ENCODE assay signal across 17 cellular contexts in genomic region chr14:89640141-89640540, GRCh38.
DNase-seq lines count a peak whose midpoint lies in the region; ATAC-seq and TF ChIP-seq lines count a peak whose summit lies in the region.
"Had no signal": no experiment of that assay in that cellular context is flagged by ENCODE, and none has a peak within 500 bp of the region (broad histone marks: within the 10 kb centered on the region; RNA-seq: fewer than 3 reads in every experiment).

No MANE protein-coding gene starts in this region.

- DNase-seq in activated naive CD4-positive, alpha-beta T cell (lab: John Stamatoyannopoulos, UW): no peak
- DNase-seq in activated B cell treated with CpG ODN at 0.5 μM for 24 hours (no peak), fibroblast of peridontal ligament (ENCODE audit: extremely low read depth) (peak; percentile 12), SJCRH30 (no peak), GOT3 (lab: John Stamatoyannopoulos, UW) (no peak), DMS79 treated with DMSO at 0.1 percent for 48 hours (lab: John Stamatoyannopoulos, UW) (no peak)
- DNase-seq in stimulated activated naive CD8-positive, alpha-beta T cell treated with anti-CD3 and anti-CD28 coated beads, Interleukin-15, amount 100 ng/mL, for 72 hours: no peak
- DNase-seq: activated CD4-positive, CD25-positive, alpha-beta regulatory T cell treated with anti-CD3 and anti-CD28 coated beads, Interleukin-2, amount 50 U/mL, for 72 hours; Calu3; left colon; midbrain; MM.1S; NCI-H1694; substantia nigra had no signal

- no peak overlapping the region for H3K27ac ChIP-seq in SJCRH30
- H3K27ac ChIP-seq: right atrium auricular region had no signal

- H3K36me3 ChIP-seq in SJCRH30: no peaks in the 10 kb centered on the region
- H3K36me3 ChIP-seq: right atrium auricular region had no signal

- intact Hi-C loops in activated B cell treated with CpG ODN at 0.5 μM for 24 hours (cut with micrococcal nuclease): loop anchor here (2.0 kb wide), 1 partner anchor 21 kb away; no protein-coding TSS in a partner anchor

- POLR2A ChIA-PET in activated B cell treated with CpG ODN at 0.5 μM for 24 hours (lab: Charles Lee): interaction anchor here (1.2 to 2.3 kb wide), 2 partner anchors 9 to 21 kb away, joined by 4 to 16 read pairs; no protein-coding TSS in a partner anchor

- H3K4me1 Mint-ChIP-seq in activated naive CD4-positive, alpha-beta T cell treated with anti-CD3 and anti-CD28 coated beads, Interleukin-2, amount 50 U/mL, for 24 hours: peaks cover 68% of the 10 kb centered on the region
- peaks cover 19% of the 10 kb centered on the region for H3K4me1 Mint-ChIP-seq in activated B cell treated with CpG ODN at 0.5 μM for 24 hours
- H3K4me1 Mint-ChIP-seq in stimulated activated naive CD8-positive, alpha-beta T cell treated with anti-CD3 and anti-CD28 coated beads, Interleukin-15, amount 100 ng/mL, for 72 hours: peaks cover 87% of the 10 kb centered on the region
- H3K4me1 Mint-ChIP-seq: brain had no signal

- H3K4me3 Mint-ChIP-seq in activated naive CD4-positive, alpha-beta T cell treated with anti-CD3 and anti-CD28 coated beads, Interleukin-2, amount 50 U/mL, for 24 hours: peak overlapping the region; percentile 12
- no peak overlapping the region for H3K4me3 Mint-ChIP-seq in activated B cell treated with CpG ODN at 0.5 μM for 24 hours
- H3K4me3 Mint-ChIP-seq in stimulated activated naive CD8-positive, alpha-beta T cell treated with anti-CD3 and anti-CD28 coated beads, Interleukin-15, amount 100 ng/mL, for 72 hours: peak overlapping the region; percentile 4 to 42
- H3K4me3 Mint-ChIP-seq: brain had no signal

- no peak for TF ChIP-seq CTCF in activated B cell treated with CpG ODN at 0.5 μM for 24 hours (IDR thresholded peaks at IDR 0.05)

- peaks cover 7% of the 10 kb centered on the region for H3K36me3 Mint-ChIP-seq in activated naive CD4-positive, alpha-beta T cell treated with anti-CD3 and anti-CD28 coated beads, Interleukin-2, amount 50 U/mL, for 24 hours
- no peaks in the 10 kb centered on the region for H3K36me3 Mint-ChIP-seq in activated B cell treated with CpG ODN at 0.5 μM for 24 hours (ENCODE audit: low read depth)
- H3K36me3 Mint-ChIP-seq: brain had no signal

- H3K9me3 ChIP-seq in SJCRH30 (replicated peaks): no peaks in the 10 kb centered on the region; the same call in 1 of the 2 replicates
- H3K9me3 ChIP-seq: right atrium auricular region had no signal

- H3K27me3 ChIP-seq in SJCRH30: no peaks in the 10 kb centered on the region
- H3K27me3 ChIP-seq: right atrium auricular region had no signal

- no peaks in the 10 kb centered on the region for H3K27me3 Mint-ChIP-seq in activated naive CD4-positive, alpha-beta T cell treated with anti-CD3 and anti-CD28 coated beads, Interleukin-2, amount 50 U/mL, for 24 hours
- H3K27me3 Mint-ChIP-seq in activated B cell treated with CpG ODN at 0.5 μM for 24 hours: no peaks in the 10 kb centered on the region
- no peaks in the 10 kb centered on the region for H3K27me3 Mint-ChIP-seq in stimulated activated naive CD8-positive, alpha-beta T cell treated with anti-CD3 and anti-CD28 coated beads, Interleukin-15, amount 100 ng/mL, for 72 hours

- ATAC-seq in activated B cell treated with CpG ODN at 0.5 μM for 24 hours (ENCODE audit: low read depth): no peak
- no peak for ATAC-seq in stimulated activated naive CD8-positive, alpha-beta T cell treated with anti-CD3 and anti-CD28 coated beads, Interleukin-15, amount 100 ng/mL, for 72 hours
- ATAC-seq: left colon had no signal

- CTCF ChIA-PET in activated B cell treated with CpG ODN at 0.5 μM for 24 hours (lab: Charles Lee): no interaction called here

- peaks cover 12% of the 10 kb centered on the region for H3K9me3 Mint-ChIP-seq in activated naive CD4-positive, alpha-beta T cell treated with anti-CD3 and anti-CD28 coated beads, Interleukin-2, amount 50 U/mL, for 24 hours
- peaks cover 5% of the 10 kb centered on the region for H3K9me3 Mint-ChIP-seq in activated B cell treated with CpG ODN at 0.5 μM for 24 hours
- H3K9me3 Mint-ChIP-seq in stimulated activated naive CD8-positive, alpha-beta T cell treated with anti-CD3 and anti-CD28 coated beads, Interleukin-15, amount 100 ng/mL, for 72 hours: peaks cover 5 to 8% of the 10 kb centered on the region in 2 donors

- peak overlapping the region; percentile 85 for H3K27ac Mint-ChIP-seq in activated naive CD4-positive, alpha-beta T cell treated with anti-CD3 and anti-CD28 coated beads, Interleukin-2, amount 50 U/mL, for 24 hours
- H3K27ac Mint-ChIP-seq in activated B cell treated with CpG ODN at 0.5 μM for 24 hours: peak overlapping the region; percentile 10
- H3K27ac Mint-ChIP-seq in stimulated activated naive CD8-positive, alpha-beta T cell treated with anti-CD3 and anti-CD28 coated beads, Interleukin-15, amount 100 ng/mL, for 72 hours: peak overlapping the region; percentile 55 to 79
- H3K27ac Mint-ChIP-seq: brain had no signal

- no peaks in the 10 kb centered on the region for H3K4me1 ChIP-seq in SJCRH30
- H3K4me1 ChIP-seq: right atrium auricular region had no signal

- no peak overlapping the region for H3K4me3 ChIP-seq in SJCRH30
- H3K4me3 ChIP-seq: right atrium auricular region had no signal

Comparison
In these comparisons a context has a peak if more than half of its experiments do, and no peak if none do; other contexts are left out.
1. H3K27ac Mint-ChIP-seq: peak in every context shown above with its lines; median percentile 85 in activated naive CD4-positive, alpha-beta T cell treated with anti-CD3 and anti-CD28 coated beads, Interleukin-2, amount 50 U/mL, for 24 hours; 67 in stimulated activated naive CD8-positive, alpha-beta T cell treated with anti-CD3 and anti-CD28 coated beads, Interleukin-15, amount 100 ng/mL, for 72 hours; 10 in activated B cell treated with CpG ODN at 0.5 μM for 24 hours.